Comparison of ENCODE assay signal across 12 cellular contexts in genomic region chr2:85851253-85851955, GRCh38. TPM values are rescaled to one million over a fixed set of nuclear protein-coding genes. Genes with fewer than 3 reads are reported as not detected.
A peak's percentile ranks its signal among the peaks of the same experiment; 100 is the strongest.
DNase-seq lines count a peak whose midpoint lies in the region; ATAC-seq and TF ChIP-seq lines count a peak whose summit lies in the region.
"Had no signal": no experiment of that assay in that cellular context is flagged by ENCODE, and none has a peak within 500 bp of the region (broad histone marks: within the 10 kb centered on the region; RNA-seq: fewer than 3 reads in every experiment).

No MANE protein-coding gene starts in this region.

- TF ChIP-seq CTCF in upper lobe of right lung (IDR thresholded peaks at IDR 0.05): no peak

- no peaks in the 10 kb centered on the region for H3K9me3 ChIP-seq in upper lobe of right lung
- H3K9me3 ChIP-seq: upper lobe of left lung had no signal

- H3K36me3 ChIP-seq in upper lobe of right lung: peaks cover 62% of the 10 kb centered on the region

- H3K4me3 Mint-ChIP-seq in activated naive CD8-positive, alpha-beta T cell treated with anti-CD3 and anti-CD28 coated beads for 36 hours: peak overlapping the region; percentile 79

- H3K27ac ChIP-seq in layer of hippocampus (ENCODE audit: low read depth, low read length): peak overlapping the region; percentile 32
- H3K27ac ChIP-seq in upper lobe of right lung: peak overlapping the region; percentile 87

- intact Hi-C loops in upper lobe of right lung (cut with DNase I): no loop called here

- DNase-seq in activated naive CD4-positive, alpha-beta T cell treated with Interleukin-2 at 50 U/mL for 16 hours: peak; percentile 27
- DNase-seq in activated naive CD4-positive, alpha-beta T cell treated with anti-CD3 and anti-CD28 coated beads, Interleukin-2, amount 50 U/mL, for 16 hours: no peak
- DNase-seq in activated naive CD8-positive, alpha-beta T cell treated with anti-CD3 and anti-CD28 coated beads for 36 hours: no peak
- DNase-seq in upper lobe of right lung (no peak), hepatic stellate cell (ENCODE audit: low spot score) (no peak)
- DNase-seq: KBM-7, T-helper 9 cell, upper lobe of left lung had no signal

- peak overlapping the region; percentile 100 for H3K27ac Mint-ChIP-seq in activated naive CD8-positive, alpha-beta T cell treated with anti-CD3 and anti-CD28 coated beads for 36 hours
- H3K27ac Mint-ChIP-seq: progenitor cell of endocrine pancreas had no signal

- ATAC-seq in upper lobe of right lung (no peak), GM21381 (IDR thresholded peaks at IDR 0.05; ENCODE audit: unreplicated experiment) (no peak), HG02759 (IDR thresholded peaks at IDR 0.05; ENCODE audit: unreplicated experiment) (no peak)

- no peaks in the 10 kb centered on the region for H3K27me3 ChIP-seq in layer of hippocampus (ENCODE audit: control insufficient read depth, insufficient read depth, low read length)
- no peaks in the 10 kb centered on the region for H3K27me3 ChIP-seq in upper lobe of right lung
- H3K27me3 ChIP-seq: upper lobe of left lung had no signal

- no peaks in the 10 kb centered on the region for H3K27me3 Mint-ChIP-seq in activated naive CD8-positive, alpha-beta T cell treated with anti-CD3 and anti-CD28 coated beads for 36 hours
- H3K27me3 Mint-ChIP-seq: progenitor cell of endocrine pancreas had no signal

- H3K4me1 ChIP-seq in upper lobe of right lung: peaks cover 17% of the 10 kb centered on the region

- no peak overlapping the region for H3K4me3 ChIP-seq in upper lobe of right lung
- H3K4me3 ChIP-seq: upper lobe of left lung had no signal

- peaks cover 12% of the 10 kb centered on the region for H3K9me3 Mint-ChIP-seq in activated naive CD8-positive, alpha-beta T cell treated with anti-CD3 and anti-CD28 coated beads for 36 hours

- H3K4me1 Mint-ChIP-seq in activated naive CD8-positive, alpha-beta T cell treated with anti-CD3 and anti-CD28 coated beads for 36 hours: peaks cover 65% of the 10 kb centered on the region

- peaks cover 44% of the 10 kb centered on the region for H3K36me3 Mint-ChIP-seq in activated naive CD8-positive, alpha-beta T cell treated with anti-CD3 and anti-CD28 coated beads for 36 hours

RNA-seq across cellular contexts. Expression of gene ST3GAL5, which starts 37.4 kb away (rescaled TPM):
- total RNA-seq in activated naive CD8-positive, alpha-beta T cell treated with anti-CD3 and anti-CD28 coated beads for 36 hours: 10 to 100 TPM; 14.6 to 15.1 TPM
- 76.7 TPM for total RNA-seq in upper lobe of right lung
